Comparison of ENCODE assay signal across 15 cellular contexts in the genomic region with DNA sequence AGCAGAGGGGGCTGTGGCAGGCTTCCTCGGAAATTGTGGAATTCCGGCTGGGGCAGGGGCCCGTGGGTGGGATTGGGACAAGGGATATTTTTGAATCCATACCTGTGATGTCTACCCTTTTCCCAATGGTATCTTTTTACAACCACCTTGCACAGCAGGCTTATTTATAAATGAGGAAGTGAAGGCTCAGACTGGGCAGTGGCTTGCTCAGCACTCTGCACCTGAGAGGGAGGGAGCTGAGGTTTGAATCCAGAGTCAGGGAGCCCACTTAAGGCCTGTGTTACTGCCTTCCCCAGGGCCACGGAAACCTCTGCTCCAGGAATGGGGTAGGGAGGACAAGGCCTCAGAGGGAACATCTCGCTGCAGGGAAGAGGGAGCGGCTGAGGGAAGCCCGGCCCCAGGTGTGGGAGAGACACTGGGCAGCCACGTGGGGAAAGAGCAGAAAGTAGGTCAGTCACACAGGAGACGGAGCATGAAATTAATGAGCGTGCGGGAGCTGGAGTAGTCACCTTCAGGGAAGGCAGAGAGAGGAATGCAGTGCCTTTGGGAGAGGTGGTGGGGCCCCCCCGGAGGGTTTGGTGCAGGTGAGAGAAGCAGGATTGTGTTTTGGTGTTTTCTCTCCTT. TPM values are rescaled to one million over a fixed set of nuclear protein-coding genes. Genes with fewer than 3 reads are reported as not detected.
DNase-seq lines count a peak whose midpoint lies in the region; ATAC-seq and TF ChIP-seq lines count a peak whose summit lies in the region.
"Had no signal": no experiment of that assay in that cellular context is flagged by ENCODE, and none has a peak within 500 bp of the region (broad histone marks: within the 10 kb centered on the region; RNA-seq: fewer than 3 reads in every experiment).

No MANE protein-coding gene starts in this region.

- ATAC-seq in body of pancreas (peak; percentile 76), GM21576 (IDR thresholded peaks at IDR 0.05; ENCODE audit: unreplicated experiment) (no peak), GM21529 (IDR thresholded peaks at IDR 0.05; ENCODE audit: unreplicated experiment) (no peak)

- WGBS in body of pancreas, 2 donors, result 41 to 48% methylated on average over 12 of the region's 12 CpGs
- WGBS in tibial nerve, 2 donors, result 71 to 78% methylated on average over 12 of the region's 12 CpGs
- 54 to 60% (median 59%) methylated on average over 12 of the region's 12 CpGs for WGBS in ovary, 3 donors

- H3K27ac ChIP-seq in body of pancreas (peak overlapping the region; percentile 31 to 61 (median 48)), tibial nerve (no peak overlapping the region), ovary (no peak overlapping the region)
- H3K27ac ChIP-seq: SK-N-MC, skin epidermis, thoracic aorta had no signal

- H3K27ac Mint-ChIP-seq in nephron progenitor cell, result no peak overlapping the region

- no peak for TF ChIP-seq CTCF in body of pancreas (IDR thresholded peaks at IDR 0.05)
- TF ChIP-seq CTCF in nephron progenitor cell (IDR thresholded peaks at IDR 0.05), result no peak
- no peak for TF ChIP-seq CTCF in tibial nerve (IDR thresholded peaks at IDR 0.05)
- no peak for TF ChIP-seq CTCF in ovary (IDR thresholded peaks at IDR 0.05)

- DNase-seq in KBM-7, result peak; percentile 37
- peak; percentile 72 for DNase-seq in NCI-H510A treated with DMSO at 0.1 percent for 48 hours (lab: John Stamatoyannopoulos, UW)
- peak; percentile 31 to 65 (median 55) for DNase-seq in body of pancreas
- DNase-seq in nephron progenitor cell, result peak; percentile 28
- no peak for DNase-seq in tibial nerve (ENCODE audit: low spot score in 2 of 2)
- no peak for DNase-seq in ovary
- DNase-seq: activated effector memory CD4-positive, alpha-beta T cell treated with Interleukin-2 at 50 U/mL for 16 hours; amniotic stem cell; DMS 273 treated with DMSO at 0.1 percent for 48 hours; NCI-H1930 had no signal

- H3K4me3 ChIP-seq in body of pancreas, result no peak overlapping the region
- no peak overlapping the region for H3K4me3 ChIP-seq in tibial nerve
- no peak overlapping the region for H3K4me3 ChIP-seq in ovary
- H3K4me3 ChIP-seq: SK-N-MC, skin epidermis, thoracic aorta had no signal

- in situ Hi-C loops in KBM-7 (cut with MboI; ENCODE audit: low pct_unique_long_range_greater_than_20kb, low sequenced_read_pairs), result no loop called here

- H3K36me3 Mint-ChIP-seq in nephron progenitor cell (ENCODE audit: low read depth), result no peaks in the 10 kb centered on the region

- no peaks in the 10 kb centered on the region for H3K27me3 ChIP-seq in body of pancreas
- H3K27me3 ChIP-seq in tibial nerve, result peaks cover 0 to 16% of the 10 kb centered on the region in 2 donors
- no peaks in the 10 kb centered on the region for H3K27me3 ChIP-seq in ovary

- TF ChIP-seq POLR2A in body of pancreas (IDR thresholded peaks at IDR 0.05) (no peak), tibial nerve (IDR thresholded peaks at IDR 0.05) (no peak), ovary (IDR thresholded peaks at IDR 0.05) (no peak)

- TF ChIP-seq EP300 in tibial nerve (IDR thresholded peaks at IDR 0.05) (no peak), ovary (IDR thresholded peaks at IDR 0.05) (no peak)

- H3K9me3 Mint-ChIP-seq in nephron progenitor cell, result no peaks in the 10 kb centered on the region

- peaks cover 37% of the 10 kb centered on the region for H3K27me3 Mint-ChIP-seq in nephron progenitor cell (ENCODE audit: low read depth, poor library complexity)

- peaks cover 9% of the 10 kb centered on the region for H3K4me1 Mint-ChIP-seq in nephron progenitor cell

- no peaks in the 10 kb centered on the region for H3K9me3 ChIP-seq in body of pancreas
- no peaks in the 10 kb centered on the region for H3K9me3 ChIP-seq in tibial nerve
- H3K9me3 ChIP-seq in ovary, result no peaks in the 10 kb centered on the region
- H3K9me3 ChIP-seq: thoracic aorta had no signal

- H3K36me3 ChIP-seq in body of pancreas (replicated peaks in 1 of 2; ENCODE audit: insufficient read depth in 1 of 2, low read depth in 2 of 2) (no peaks in the 10 kb centered on the region), tibial nerve (no peaks in the 10 kb centered on the region), ovary (no peaks in the 10 kb centered on the region)
- H3K36me3 ChIP-seq: thoracic aorta had no signal

- H3K4me1 ChIP-seq in body of pancreas, result peaks cover 5% of the 10 kb centered on the region
- no peaks in the 10 kb centered on the region for H3K4me1 ChIP-seq in tibial nerve
- no peaks in the 10 kb centered on the region for H3K4me1 ChIP-seq in ovary (ENCODE audit: insufficient read depth)

- intact Hi-C loops in body of pancreas (cut with DNase I) (no loop called here), ovary (cut with DNase I) (no loop called here)

- H3K4me3 Mint-ChIP-seq in nephron progenitor cell, result no peak overlapping the region

RNA-seq across cellular contexts. Expression of a gene that starts 35.4 kb away (rescaled TPM):
- 10 to 100 TPM; 25.4 to 33.3 TPM for total RNA-seq in body of pancreas
- 10 to 100 TPM; 30.6 to 72.9 (median 36.3) TPM for total RNA-seq in tibial nerve
- total RNA-seq in ovary, result 10 to 100 TPM; 33.4 to 80.2 (median 53.2) TPM
- 10 to 100 TPM; 32.8 to 44.8 TPM for polyA plus RNA-seq in ovary

Comparison
In these comparisons a context has a peak if more than half of its experiments do, and no peak if none do; other contexts are left out.
1. DNase-seq: peak in KBM-7 (single experiment), NCI-H510A treated with DMSO at 0.1 percent for 48 hours (single experiment), body of pancreas (4 of 4) and nephron progenitor cell (single experiment); none in tibial nerve (0 of 2) and ovary (0 of 5).
2. H3K27ac ChIP-seq: peak in body of pancreas (4 of 4); none in tibial nerve (0 of 4) and ovary (0 of 2).